In genomic region chr7:17320102-17320497, GRCh38 we compare ENCODE assay signal across 25 cellular contexts. TPM values are rescaled to one million over a fixed set of nuclear protein-coding genes. Genes with fewer than 3 reads are reported as not detected.
DNase-seq lines count a peak whose midpoint lies in the region; ATAC-seq, FAIRE-seq and TF ChIP-seq lines count a peak whose summit lies in the region.
"Had no signal": no experiment of that assay in that cellular context is flagged by ENCODE, and none has a peak within 500 bp of the region (broad histone marks: within the 10 kb centered on the region; RNA-seq: fewer than 3 reads in every experiment).

No MANE protein-coding gene starts in this region.

- H3K79me2 ChIP-seq in GM23248 (ENCODE audit: insufficient read depth) (peaks cover 99% of the 10 kb centered on the region), astrocyte (ENCODE audit: insufficient read depth, low read length) (peaks cover 67% of the 10 kb centered on the region), HepG2 (ENCODE audit: insufficient read depth, low read length) (peaks cover 33% of the 10 kb centered on the region)

- peaks cover 38% of the 10 kb centered on the region for H3K4me1 ChIP-seq in GM23248 (ENCODE audit: insufficient read depth)
- no peaks in the 10 kb centered on the region for H3K4me1 ChIP-seq in astrocyte (ENCODE audit: insufficient read depth, low read length)
- H3K4me1 ChIP-seq in HepG2 (ENCODE audit: insufficient read depth, low read length) = peaks cover 47% of the 10 kb centered on the region
- peaks cover 16 to 52% (median 35%) of the 10 kb centered on the region in 4 donors for H3K4me1 ChIP-seq in stomach

- peaks cover 6% of the 10 kb centered on the region for H3K36me3 Mint-ChIP-seq in astrocyte (ENCODE audit: low read depth, unreplicated experiment)

- no peak for TF ChIP-seq CTCF in astrocyte (IDR thresholded peaks at IDR 0.05; ENCODE audit: insufficient read depth, low read depth, low read length)
- no peak for TF ChIP-seq CTCF in HepG2 (CRISPR knock-in tag; IDR thresholded peaks at IDR 0.05)
- no peak for TF ChIP-seq CTCF in stomach (IDR thresholded peaks at IDR 0.05)

- no peak overlapping the region for H2AFZ ChIP-seq in GM23248
- H2AFZ ChIP-seq in astrocyte (ENCODE audit: low read depth, low read length) = no peak overlapping the region
- H2AFZ ChIP-seq in HepG2 (ENCODE audit: low read length) = no peak overlapping the region

- in situ Hi-C loops in GM23248 (cut with MboI) (no loop called here), HepG2 (cut with HindIII; ENCODE audit: extremely low pct_ligation_motif_present, low pct_unique_long_range_greater_than_20kb) (no loop called here)

- TF ChIP-seq EP300 in HepG2 (IDR thresholded peaks at IDR 0.05; ENCODE audit: low read depth in 2 of 2, low read length in 2 of 2) (no peak), HepG2 (CRISPR knock-in tag; IDR thresholded peaks at IDR 0.05; ENCODE audit: borderline replicate concordance) (no peak), stomach (IDR thresholded peaks at IDR 0.05) (no peak)

- H3K36me3 ChIP-seq in GM23248 (ENCODE audit: low read depth) (peaks cover 18% of the 10 kb centered on the region), astrocyte (ENCODE audit: insufficient read depth, low read length) (peaks cover 14% of the 10 kb centered on the region), HepG2 (replicated peaks in 1 of 2; ENCODE audit: control insufficient read depth in 1 of 2, insufficient read depth in 2 of 2, low read length in 2 of 2) (peaks cover 0 to 23% of the 10 kb centered on the region in 2 experiments), stomach (peaks cover 8 to 33% (median 22%) of the 10 kb centered on the region in 4 donors)

- DNase-seq in GM23248 = peak; percentile 42
- peak; percentile 51 for DNase-seq in astrocyte (ENCODE audit: low read depth)
- no peak for DNase-seq in HepG2 (ENCODE audit: low spot score)
- no peak for DNase-seq in sciatic nerve (ENCODE audit: low spot score)
- no peak for DNase-seq in AML-193 (lab: John Stamatoyannopoulos, UW)
- DNase-seq in stomach = no peak
- DNase-seq in pons (ENCODE audit: low spot score) = no peak
- DNase-seq: activated CD4-positive, alpha-beta memory T cell treated with anti-CD3 and anti-CD28 coated beads for 36 hours; activated CD4-positive, CD25-positive, alpha-beta regulatory T cell treated with anti-CD3 and anti-CD28 coated beads, Interleukin-2, amount 50 U/mL, for 72 hours; activated CD8-positive, alpha-beta memory T cell treated with anti-CD3 and anti-CD28 coated beads, Interleukin-2, amount 50 U/mL, for 48 hours; activated naive CD8-positive, alpha-beta T cell treated with anti-CD3 and anti-CD28 coated beads for 36 hours; C1 segment of cervical spinal cord; Caco-2; DMS79; Kasumi-1; NCI-H146; retina; stimulated activated CD4-positive, alpha-beta T cell treated with anti-CD3 and anti-CD28 coated beads, Interleukin-2, amount 100 ng/mL, for 48 hours; upper lobe of left lung had no signal

- H3K27ac Mint-ChIP-seq in astrocyte (ENCODE audit: unreplicated experiment) = no peak overlapping the region
- H3K27ac Mint-ChIP-seq: activated CD4-positive, alpha-beta memory T cell treated with anti-CD3 and anti-CD28 coated beads for 36 hours; activated naive CD8-positive, alpha-beta T cell treated with anti-CD3 and anti-CD28 coated beads for 36 hours had no signal

- H3K9ac ChIP-seq in GM23248 = no peak overlapping the region
- H3K9ac ChIP-seq in astrocyte (ENCODE audit: low read length) = no peak overlapping the region
- no peak overlapping the region for H3K9ac ChIP-seq in HepG2 (ENCODE audit: insufficient read depth, low read depth, low read length)

- H3K9me2 ChIP-seq in GM23248 (ENCODE audit: insufficient read depth) = no peaks in the 10 kb centered on the region

- POLR2A ChIA-PET in HepG2 (lab: Yijun Ruan, JAX) = no interaction called here

- H3K9me3 ChIP-seq in GM23248 (ENCODE audit: low read depth) (no peaks in the 10 kb centered on the region), astrocyte (ENCODE audit: insufficient read depth, low read depth, low read length) (no peaks in the 10 kb centered on the region), HepG2 (ENCODE audit: low read length) (no peaks in the 10 kb centered on the region), stomach (no peaks in the 10 kb centered on the region)
- H3K9me3 ChIP-seq: Caco-2, upper lobe of left lung had no signal

- no peaks in the 10 kb centered on the region for H3K27me3 Mint-ChIP-seq in astrocyte (ENCODE audit: low read depth, unreplicated experiment)
- H3K27me3 Mint-ChIP-seq: activated CD4-positive, alpha-beta memory T cell treated with anti-CD3 and anti-CD28 coated beads for 36 hours; activated naive CD8-positive, alpha-beta T cell treated with anti-CD3 and anti-CD28 coated beads for 36 hours; central memory CD8-positive, alpha-beta T cell had no signal

- H3F3A ChIP-seq in GM23248 (ENCODE audit: insufficient read depth) = peaks cover 26% of the 10 kb centered on the region

- no peak overlapping the region for H3K4me3 Mint-ChIP-seq in astrocyte (ENCODE audit: unreplicated experiment)
- H3K4me3 Mint-ChIP-seq: activated CD4-positive, alpha-beta memory T cell treated with anti-CD3 and anti-CD28 coated beads for 36 hours; activated naive CD8-positive, alpha-beta T cell treated with anti-CD3 and anti-CD28 coated beads for 36 hours; central memory CD8-positive, alpha-beta T cell had no signal

- peaks cover 36% of the 10 kb centered on the region for H3K4me1 Mint-ChIP-seq in astrocyte (ENCODE audit: low read depth, unreplicated experiment)

- no peak for TF ChIP-seq RAD21 in HepG2 (CRISPR knock-in tag; IDR thresholded peaks at IDR 0.05)

- H3K4me2 ChIP-seq in GM23248 (ENCODE audit: unreplicated experiment) (peak overlapping the region; percentile 37), astrocyte (ENCODE audit: low read length) (no peak overlapping the region), HepG2 (ENCODE audit: low read depth, low read length) (peak overlapping the region; percentile 50)

- H3K9me3 Mint-ChIP-seq in astrocyte (ENCODE audit: unreplicated experiment) = no peaks in the 10 kb centered on the region
- H3K9me3 Mint-ChIP-seq: activated CD4-positive, alpha-beta memory T cell treated with anti-CD3 and anti-CD28 coated beads for 36 hours; activated naive CD8-positive, alpha-beta T cell treated with anti-CD3 and anti-CD28 coated beads for 36 hours; central memory CD8-positive, alpha-beta T cell had no signal

- H4K20me1 ChIP-seq in GM23248 (ENCODE audit: insufficient read depth) (no peaks in the 10 kb centered on the region), astrocyte (ENCODE audit: insufficient read depth, low read length) (no peaks in the 10 kb centered on the region), HepG2 (ENCODE audit: insufficient read depth, low read length) (no peaks in the 10 kb centered on the region; the same call in 1 of the 2 replicates)

- no peak overlapping the region for H3K4me3 ChIP-seq in GM23248
- H3K4me3 ChIP-seq in astrocyte (ENCODE audit: insufficient read depth, low read depth, low read length) = no peak overlapping the region
- peak overlapping the region in 1 of 3 experiments; percentile 12; a peak in 1 of 6 replicates for H3K4me3 ChIP-seq in HepG2 (replicated peaks in 1 of 3; ENCODE audit: insufficient read depth in 1 of 3, low read depth in 2 of 3, low read length in 3 of 3)
- H3K4me3 ChIP-seq in stomach = no peak overlapping the region
- H3K4me3 ChIP-seq: SK-N-MC, upper lobe of left lung had no signal

- peak overlapping the region; percentile 22 for H3K27ac ChIP-seq in GM23248
- no peak overlapping the region for H3K27ac ChIP-seq in astrocyte (ENCODE audit: low read depth, low read length)
- H3K27ac ChIP-seq in HepG2 (ENCODE audit: extremely low read length, insufficient read depth, low read length) = peak overlapping the region; percentile 51
- H3K27ac ChIP-seq in stomach = peak overlapping the region in 2 of 5 donors; percentile 23 to 40
- H3K27ac ChIP-seq: SK-N-MC had no signal

- TF ChIP-seq POLR2A in HepG2 (IDR thresholded peaks at IDR 0.05; ENCODE audit: insufficient read depth in 1 of 2, low read depth in 2 of 2, low read length in 2 of 2) (no peak), stomach (IDR thresholded peaks at IDR 0.05) (no peak)

- intact Hi-C loops in HepG2 (cut with micrococcal nuclease; ENCODE audit: unreplicated experiment) = no loop called here
- intact Hi-C loops in sciatic nerve (cut with DNase I) = no loop called here
- intact Hi-C loops in stomach (cut with DNase I; ENCODE audit: low total_unique reads) = no loop called here

- ATAC-seq in HepG2 (no peak), sciatic nerve (peak; percentile 32), GM18861 (IDR thresholded peaks at IDR 0.05; ENCODE audit: unreplicated experiment) (no peak)

- CTCF ChIA-PET in HepG2 (lab: Yijun Ruan, JAX; ENCODE audit: low intra/inter-chr PET ratio, low total read pairs) = no interaction called here

- no peak for FAIRE-seq in astrocyte (lab: Jason Lieb, UNC)
- no peak for FAIRE-seq in HepG2 (lab: Jason Lieb, UNC)
- FAIRE-seq: endometrium, GM18507, TTC549 had no signal

- H3K27me3 ChIP-seq in GM23248 (replicated peaks; ENCODE audit: insufficient read depth) (no peaks in the 10 kb centered on the region), astrocyte (ENCODE audit: insufficient read depth, low read length) (no peaks in the 10 kb centered on the region), HepG2 (ENCODE audit: control insufficient read depth in 1 of 2, insufficient read depth in 2 of 2, low read length in 2 of 2) (no peaks in the 10 kb centered on the region), stomach (no peaks in the 10 kb centered on the region)
- H3K27me3 ChIP-seq: upper lobe of left lung had no signal

- no TSS peak for BruUV-seq in HepG2 (replicated peaks; lab: Mats Ljungman, UMichigan)

RNA-seq across cellular contexts. Expression of gene AHR, which starts 21.6 kb away (rescaled TPM):
- total RNA-seq in GM23248 (2014; rRNA removed; shearing (Covaris generic)) = 90.4 and 98.7 TPM in 2 replicates
- polyA plus RNA-seq in GM23248 (2016; fragmentation: Nextera tagmentation; extraction: Ambion mirVana) = 18.6 and 19.0 TPM in 2 replicates
- 40.4 and 48.1 TPM in 2 replicates for total RNA-seq in astrocyte
- 31.3 and 34.1 TPM in 2 replicates for total RNA-seq in HepG2 (2016; rRNA removed; fragmentation: Illumina TruSeq; extraction: Trizol)
- 1.7 and 3.1 TPM in 2 replicates for total RNA-seq in HepG2 (2016; cell fraction: cytosol; rRNA removed; fragmentation: Illumina TruSeq; extraction: Trizol; ENCODE audit: low read depth)
- total RNA-seq in HepG2 (2016; cell fraction: insoluble cytoplasmic fraction; rRNA removed; fragmentation: Illumina TruSeq; extraction: Trizol) = 30.9 and 33.5 TPM in 2 replicates
- total RNA-seq in HepG2 (2016; cell fraction: membrane; rRNA removed; fragmentation: Illumina TruSeq; extraction: Trizol) = 6.5 and 7.0 TPM in 2 replicates
- total RNA-seq in HepG2 (2016; cell fraction: nucleus; rRNA removed; fragmentation: Illumina TruSeq; extraction: Trizol) = 32.0 and 45.9 TPM in 2 replicates
- 9.0 and 10.0 TPM in 2 replicates for polyA plus RNA-seq in HepG2 (2011; rRNA removed)
- 3.4 and 7.6 TPM in 2 replicates for polyA plus RNA-seq in HepG2 (2011; cell fraction: cytosol; rRNA removed)
- 17.2 and 19.0 TPM in 2 replicates for polyA plus RNA-seq in HepG2 (2011; cell fraction: nucleus; rRNA removed)
- 19.9 and 20.0 TPM in 2 replicates for polyA plus RNA-seq in HepG2 (2012)
- polyA plus RNA-seq in HepG2 (2016; cell fraction: cytosol; fragmentation: Illumina TruSeq; extraction: Trizol; ENCODE audit: low read depth) = 0.34 and 0.38 TPM in 2 replicates
- 12.0 and 12.5 TPM in 2 replicates for polyA plus RNA-seq in HepG2 (2016; cell fraction: insoluble cytoplasmic fraction; fragmentation: Illumina TruSeq; extraction: Trizol; ENCODE audit: low read depth)
- 1.6 and 1.8 TPM in 2 replicates for polyA plus RNA-seq in HepG2 (2016; cell fraction: membrane; fragmentation: Illumina TruSeq; extraction: Trizol; ENCODE audit: low read depth)
- 19.2 and 22.4 TPM in 2 replicates for polyA plus RNA-seq in HepG2 (2016; cell fraction: nucleus; fragmentation: Illumina TruSeq; extraction: Trizol; ENCODE audit: insufficient read depth, low read depth)
- polyA minus RNA-seq in HepG2 (2011; rRNA and poly(A)+ RNA removed; ENCODE audit: low replicate concordance) = 8.4 and 12.3 TPM in 2 replicates
- polyA minus RNA-seq in HepG2 (2011; cell fraction: cytosol; rRNA and poly(A)+ RNA removed) = 26.4 and 26.5 TPM in 2 replicates
- polyA minus RNA-seq in HepG2 (2011; cell fraction: nucleus; rRNA and poly(A)+ RNA removed) = 147 and 166 TPM in 2 replicates
- 288 TPM for total RNA-seq in sciatic nerve
- total RNA-seq in stomach = 100 to 1,000 TPM in 1 of 5 donors, 10 to 100 TPM in 4; 34.8 to 136 (median 81.2) TPM
- polyA plus RNA-seq in stomach = 10 to 100 TPM in 2 of 3 donors, 1 to 10 TPM in 1; 8.7 to 28.9 (median 13.0) TPM

Comparison
In these comparisons a context has a peak if more than half of its experiments do, and no peak if none do; other contexts are left out.
1. DNase-seq: peak in GM23248 (single experiment) and astrocyte (single experiment); none in HepG2 (single experiment), sciatic nerve (single experiment), AML-193 (0 of 2), stomach (single experiment) and pons (single experiment).